8 cellular contexts compared by ENCODE assay signal in genomic region chr11:102109896-102110760, GRCh38. TPM values are rescaled to one million over a fixed set of nuclear protein-coding genes. Genes with fewer than 3 reads are reported as not detected.
DNase-seq lines count a peak whose midpoint lies in the region; ATAC-seq, FAIRE-seq and TF ChIP-seq lines count a peak whose summit lies in the region.

Gene YAP1, plus strand, starts transcription at chr11:102110447. Its CDS starts 402 bp downstream, at chr11:102110849.

- H3K27me3 ChIP-seq in DOHH2 (ENCODE audit: control insufficient read depth, low read length) (peaks cover 31% of the 10 kb centered on the region), bronchial epithelial cell (ENCODE audit: control insufficient read depth, insufficient read depth, low read length) (no peaks in the 10 kb centered on the region), small intestine (ENCODE audit: control insufficient read depth in 2 of 2, insufficient read depth in 2 of 2, low read length in 2 of 2) (peaks cover 0 to 1% of the 10 kb centered on the region in 2 donors)

- no peak within 1 kb of the TSS for H3K27ac ChIP-seq in DOHH2 (ENCODE audit: low read depth, low read length)
- peak within 1 kb of the TSS; percentile 93 to 99 for H3K27ac ChIP-seq in small intestine (ENCODE audit: low read depth in 1 of 2, low read length in 1 of 2)

- H3K36me3 ChIP-seq in DOHH2 (ENCODE audit: control insufficient read depth, low read length) (no peaks in the 10 kb centered on the region), bronchial epithelial cell (ENCODE audit: control insufficient read depth, insufficient read depth, low read length) (no peaks in the 10 kb centered on the region), small intestine (ENCODE audit: control insufficient read depth in 2 of 2, insufficient read depth in 2 of 2, low read length in 2 of 2) (no peaks in the 10 kb centered on the region)

- H3K36me3 Mint-ChIP-seq in activated B cell treated with CpG ODN at 0.5 μM for 24 hours (ENCODE audit: low read depth) = peaks cover 2% of the 10 kb centered on the region
- no peaks in the 10 kb centered on the region for H3K36me3 Mint-ChIP-seq in immature natural killer cell

- FAIRE-seq in bronchial epithelial cell (lab: Jason Lieb, UNC) (no peak), small intestine (lab: Jason Lieb, UNC) (no peak)

- H3K9me3 Mint-ChIP-seq in activated B cell treated with CpG ODN at 0.5 μM for 24 hours (no peaks in the 10 kb centered on the region), immature natural killer cell (peaks cover 0 to 2% (median 0%) of the 10 kb centered on the region in 6 donors)

- TF ChIP-seq CTCF in DOHH2 (IDR thresholded peaks at IDR 0.05; ENCODE audit: low read depth, low read length, poor library complexity, severe bottlenecking) (no peak), activated B cell treated with CpG ODN at 0.5 μM for 24 hours (IDR thresholded peaks at IDR 0.05) (no peak), bronchial epithelial cell (IDR thresholded peaks at IDR 0.05; ENCODE audit: insufficient read depth, low read length, severe bottlenecking) (peak; percentile 2)

- CTCF ChIA-PET in activated B cell treated with CpG ODN at 0.5 μM for 24 hours (lab: Charles Lee) = no interaction called here

- H3K4me1 Mint-ChIP-seq in activated B cell treated with CpG ODN at 0.5 μM for 24 hours (peaks cover 12% of the 10 kb centered on the region), immature natural killer cell (peaks cover 13 to 14% of the 10 kb centered on the region in 2 donors)

- no peaks in the 10 kb centered on the region for H3K9me2 ChIP-seq in DOHH2 (replicated peaks; ENCODE audit: control insufficient read depth, low read length)

- DNase-seq in Jurkat, Clone E6-1 (ENCODE audit: low read depth, low spot score) = peak; percentile 53
- DNase-seq in activated B cell treated with CpG ODN at 0.5 μM for 24 hours (peak; percentile 64), bronchial epithelial cell (ENCODE audit: low read depth) (peak; percentile 67), immature natural killer cell (peak; percentile 33 to 56 (median 54)), small intestine (peak; percentile 87), NCI-H2107 treated with DMSO at 0.1 percent for 48 hours (lab: John Stamatoyannopoulos, UW; ENCODE audit: unreplicated experiment) (no peak)

- intact Hi-C loops in activated B cell treated with CpG ODN at 0.5 μM for 24 hours (cut with micrococcal nuclease) = loop anchor here (10.0 kb wide), 1 partner anchor 155 kb away; no protein-coding TSS in a partner anchor

- POLR2A ChIA-PET in activated B cell treated with CpG ODN at 0.5 μM for 24 hours (lab: Charles Lee) = no interaction called here

- H3F3A ChIP-seq in DOHH2 (ENCODE audit: control insufficient read depth, insufficient read depth) = no peaks in the 10 kb centered on the region

- H3K27me3 Mint-ChIP-seq in activated B cell treated with CpG ODN at 0.5 μM for 24 hours (peaks cover 41% of the 10 kb centered on the region), immature natural killer cell (ENCODE audit: low read depth in 3 of 3) (peaks cover 11 to 20% (median 13%) of the 10 kb centered on the region in 3 donors)

- WGBS in small intestine, 3 donors = 0 to 1% (median 0%) methylated on average over 79 to 104 of the region's 104 CpGs

- H3K27ac Mint-ChIP-seq in activated B cell treated with CpG ODN at 0.5 μM for 24 hours (peak within 1 kb of the TSS; percentile 72), immature natural killer cell (no peak within 1 kb of the TSS)

- H3K79me2 ChIP-seq in DOHH2 (ENCODE audit: control insufficient read depth, low read length) = no peaks in the 10 kb centered on the region

- H3K9me3 ChIP-seq in DOHH2 (ENCODE audit: control insufficient read depth, insufficient read depth, low read length) = no peaks in the 10 kb centered on the region
- H3K9me3 ChIP-seq in small intestine (ENCODE audit: control insufficient read depth, low read depth) = no peaks in the 10 kb centered on the region

- ATAC-seq in GM21737 (IDR thresholded peaks at IDR 0.05; ENCODE audit: unreplicated experiment) = peak; percentile 91
- ATAC-seq in activated B cell treated with CpG ODN at 0.5 μM for 24 hours (ENCODE audit: low read depth) = peak; percentile 75

- peak within 1 kb of the TSS; percentile 79 for H3K4me2 ChIP-seq in DOHH2 (ENCODE audit: low read length)

- H3K4me3 Mint-ChIP-seq in activated B cell treated with CpG ODN at 0.5 μM for 24 hours = peak within 1 kb of the TSS; percentile 96
- H3K4me3 Mint-ChIP-seq in immature natural killer cell = peak within 1 kb of the TSS; percentile 88 to 95 (median 92)

- H3K4me3 ChIP-seq in DOHH2 (ENCODE audit: low read length) = peak within 1 kb of the TSS; percentile 77
- peak within 1 kb of the TSS; percentile 53 for H3K4me3 ChIP-seq in Jurkat, Clone E6-1 (ENCODE audit: low read length)
- H3K4me3 ChIP-seq in bronchial epithelial cell (ENCODE audit: low read depth, low read length) = peak within 1 kb of the TSS; percentile 96
- peak within 1 kb of the TSS; percentile 90 to 94 for H3K4me3 ChIP-seq in small intestine (ENCODE audit: low read depth in 1 of 2, low read length in 2 of 2)

- no peaks in the 10 kb centered on the region for H4K20me1 ChIP-seq in DOHH2 (ENCODE audit: control insufficient read depth, insufficient read depth, low read depth, low read length)

- peaks cover 8% of the 10 kb centered on the region; the same call in 1 of the 2 replicates for H3K4me1 ChIP-seq in DOHH2 (ENCODE audit: control insufficient read depth, low read length)
- no peaks in the 10 kb centered on the region for H3K4me1 ChIP-seq in small intestine (ENCODE audit: control insufficient read depth in 2 of 2, insufficient read depth in 1 of 2, low read depth in 1 of 2, low read length in 1 of 2)

RNA-seq across cellular contexts. Expression of gene YAP1, which starts in this region (rescaled TPM):
- 5.6 TPM for polyA plus RNA-seq in Jurkat, Clone E6-1 (2012; ENCODE audit: insufficient read depth, insufficient read length)
- total RNA-seq in activated B cell treated with CpG ODN at 0.5 μM for 24 hours (not detected in 2 replicates), bronchial epithelial cell (151 and 152 TPM in 2 replicates)
- polyA plus RNA-seq in immature natural killer cell (not detected), small intestine (10 to 100 TPM; 14.1 to 24.4 (median 15.2) TPM)

Comparison
In these comparisons a context has a peak if more than half of its experiments do, and no peak if none do; other contexts are left out.
1. RNA of gene YAP1 (total RNA-seq): 151 to 152 TPM in bronchial epithelial cell; not detected in activated B cell treated with CpG ODN at 0.5 μM for 24 hours; every median in the first group is over 100 times any median in the second.
2. RNA of gene YAP1 (polyA plus RNA-seq): 14.1 to 24.4 TPM in small intestine; not detected in immature natural killer cell; every median in the first group is over 10 times any median in the second.
3. Peak in DNase-seq and ATAC-seq in activated B cell treated with CpG ODN at 0.5 μM for 24 hours; RNA of the gene not detected or under 1 TPM.
4. Peak in DNase-seq in immature natural killer cell; RNA of the gene not detected or under 1 TPM.
5. Peak in every context shown above with its lines, with median percentiles within 50 percentile points of each other: H3K4me3 ChIP-seq.